In genomic region chr1:241896670-241896962, GRCh38 we compare ENCODE assay signal across 16 cellular contexts.
"Had no signal": no experiment of that assay in that cellular context is flagged by ENCODE, and none has a peak within 500 bp of the region (broad histone marks: within the 10 kb centered on the region; RNA-seq: fewer than 3 reads in every experiment).

No MANE protein-coding gene starts in this region.

- H3K36me3 Mint-ChIP-seq: memory B cell; natural killer cell treated with Interleukin-12 subunit alpha and Interleukin-12 subunit beta and Interleukin-15 and Interleukin-18, amount 100 ng/mL, for 72 hours had no signal

- H3K4me3 ChIP-seq: coronary artery, gastroesophageal sphincter, ovary, prostate gland had no signal

- H3K4me1 Mint-ChIP-seq: activated naive CD4-positive, alpha-beta T cell treated with anti-CD3 and anti-CD28 coated beads, Interleukin-2, amount 10 ng/mL, durations not matched to agents 7 days and 5 days; endodermal cell had no signal

- H3K4me3 Mint-ChIP-seq: activated B cell treated with CpG ODN at 0.5 μM for 24 hours; activated naive CD4-positive, alpha-beta T cell treated with anti-CD3 and anti-CD28 coated beads, Interleukin-2, amount 10 ng/mL, durations not matched to agents 7 days and 5 days; endodermal cell; memory B cell; natural killer cell treated with Interleukin-12 subunit alpha and Interleukin-12 subunit beta and Interleukin-15 and Interleukin-18, amount 100 ng/mL, for 72 hours had no signal

- H3K9me3 ChIP-seq: gastroesophageal sphincter, neutrophil, ovary, prostate gland had no signal

- H3K4me1 ChIP-seq: gastroesophageal sphincter, prostate gland had no signal

- H3K27ac Mint-ChIP-seq: activated B cell treated with CpG ODN at 0.5 μM for 24 hours; activated naive CD4-positive, alpha-beta T cell treated with anti-CD3 and anti-CD28 coated beads, Interleukin-2, amount 10 ng/mL, durations not matched to agents 7 days and 5 days; endodermal cell; memory B cell; natural killer cell treated with Interleukin-12 subunit alpha and Interleukin-12 subunit beta and Interleukin-15 and Interleukin-18, amount 100 ng/mL, for 72 hours had no signal

- H3K27me3 ChIP-seq: gastroesophageal sphincter, neutrophil, ovary had no signal

- DNase-seq: activated B cell treated with CpG ODN at 0.5 μM for 24 hours; activated CD4-positive, alpha-beta T cell treated with anti-CD3 and anti-CD28 coated beads for 4 hours; activated effector memory CD4-positive, alpha-beta T cell treated with anti-CD3 and anti-CD28 coated beads, Interleukin-2, amount 50 U/mL, for 16 hours; activated T-cell treated with anti-CD3 and anti-CD28 coated beads for 4 hours; cerebellar nuclear complex; T-helper 9 cell had no signal

- H3K36me3 ChIP-seq: gastroesophageal sphincter, neutrophil, ovary, prostate gland had no signal

- H3K9me3 Mint-ChIP-seq: activated B cell treated with CpG ODN at 0.5 μM for 24 hours; activated naive CD4-positive, alpha-beta T cell treated with anti-CD3 and anti-CD28 coated beads, Interleukin-2, amount 10 ng/mL, durations not matched to agents 7 days and 5 days; endodermal cell; memory B cell; natural killer cell treated with Interleukin-12 subunit alpha and Interleukin-12 subunit beta and Interleukin-15 and Interleukin-18, amount 100 ng/mL, for 72 hours had no signal

- H3K27ac ChIP-seq: coronary artery, epithelial cell of prostate, gastroesophageal sphincter, neutrophil, ovary, prostate gland had no signal

- H3K27me3 Mint-ChIP-seq: activated B cell treated with CpG ODN at 0.5 μM for 24 hours; activated naive CD4-positive, alpha-beta T cell treated with anti-CD3 and anti-CD28 coated beads, Interleukin-2, amount 10 ng/mL, durations not matched to agents 7 days and 5 days; memory B cell; natural killer cell treated with Interleukin-12 subunit alpha and Interleukin-12 subunit beta and Interleukin-15 and Interleukin-18, amount 100 ng/mL, for 72 hours had no signal
